Comparison of ENCODE assay signal across 36 cellular contexts in the genomic region with DNA sequence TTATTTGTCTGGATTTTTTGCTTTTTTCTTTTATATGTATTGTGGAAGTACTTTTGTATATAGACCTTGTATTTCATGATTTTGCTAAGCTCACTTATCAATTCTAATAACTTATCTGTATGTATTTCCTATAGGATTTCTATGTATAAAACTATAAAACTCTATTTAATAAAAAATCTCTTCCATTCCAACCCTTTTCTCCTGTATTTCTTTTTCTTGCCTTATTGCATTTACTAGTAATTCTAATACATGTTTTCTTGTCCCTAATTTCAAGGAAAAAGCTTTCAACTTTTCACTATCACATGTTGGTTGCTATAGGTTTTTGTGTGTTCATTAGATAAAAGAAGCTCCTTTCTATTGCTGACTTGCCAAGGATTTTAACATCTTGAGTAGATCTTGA.
DNase-seq lines count a peak whose midpoint lies in the region; ATAC-seq, FAIRE-seq and TF ChIP-seq lines count a peak whose summit lies in the region.
"Had no signal": no experiment of that assay in that cellular context is flagged by ENCODE, and none has a peak within 500 bp of the region (broad histone marks: within the 10 kb centered on the region; RNA-seq: fewer than 3 reads in every experiment).

No MANE protein-coding gene starts in this region.

- in situ Hi-C loops in K562 (cut with MboI): no loop called here

- H4K20me1 ChIP-seq in K562 (replicated peaks; ENCODE audit: control insufficient read depth, insufficient read depth, low read length): no peaks in the 10 kb centered on the region
- H4K20me1 ChIP-seq: BLaER1; BLaER1 treated with 17β-estradiol and CSF1 and Interleukin-3, amounts not matched to agents 10 nM and 100 nM had no signal

- DNase-seq in Calu3: no peak
- no peak for DNase-seq in K562 (ENCODE audit: extremely low read depth in 1 of 4, low spot score in 3 of 4)
- DNase-seq in dedifferentiated amniotic fluid mesenchymal stem cell (ENCODE audit: extremely low spot score): no peak
- DNase-seq in NCI-H524 treated with DMSO at 0.1 percent for 48 hours (lab: John Stamatoyannopoulos, UW): no peak
- DNase-seq in NK-92 treated with Interleukin-12 subunit alpha and Interleukin-12 subunit beta, amount 100 ng/mL, for 24 hours (lab: John Stamatoyannopoulos, UW): no peak
- DNase-seq: 8988T; ACHN; AML-193; BE2C; C1 segment of cervical spinal cord; Caco-2; CD4-positive, alpha-beta memory T cell; CD4-positive, alpha-beta T cell; CD4-positive, CD25-positive, alpha-beta regulatory T cell; CD8-positive, alpha-beta memory T cell; CD8-positive, alpha-beta T cell; COR-L47; DMS 273 treated with DMSO at 0.1 percent for 48 hours; DMS153; DMS53; DMS79; DMS79 treated with DMSO at 0.1 percent for 48 hours; DND-41; EL had no signal

- H3K4me3 ChIP-seq in HEK293 (ENCODE audit: low read depth, low read length) (no peak overlapping the region), K562 (no peak overlapping the region)
- H3K4me3 ChIP-seq: A549; BLaER1; BLaER1 treated with 17β-estradiol and CSF1 and Interleukin-3, amounts not matched to agents 10 nM and 100 nM had no signal

- H3K9me3 Mint-ChIP-seq in Calu3 (ENCODE audit: low read depth, unreplicated experiment): peaks cover 2% of the 10 kb centered on the region
- H3K9me3 Mint-ChIP-seq: CD4-positive, alpha-beta T cell; CD8-positive, alpha-beta T cell had no signal

- no peak overlapping the region for H3K27ac ChIP-seq in HEK293 (ENCODE audit: extremely low read depth, low read depth, low read length)
- no peak overlapping the region for H3K27ac ChIP-seq in K562 (ENCODE audit: extremely low read depth, low read depth, low read length)
- H3K27ac ChIP-seq: 22Rv1; A549; BLaER1; BLaER1 treated with 17β-estradiol and CSF1 and Interleukin-3, amounts not matched to agents 10 nM and 100 nM; C4-2B had no signal

- H3K4me1 ChIP-seq in HEK293 (ENCODE audit: control insufficient read depth, insufficient read depth, low read length) (no peaks in the 10 kb centered on the region), K562 (replicated peaks in 1 of 2; ENCODE audit: control insufficient read depth in 2 of 2, insufficient read depth in 2 of 2, low read length in 2 of 2) (no peaks in the 10 kb centered on the region)
- H3K4me1 ChIP-seq: A549, BE2C, BLaER1, Caco-2 had no signal

- no peak for TF ChIP-seq POLR2A in K562 (conservative IDR thresholded peaks at IDR 0.05)

- intact Hi-C loops in Calu3 (cut with micrococcal nuclease; ENCODE audit: unreplicated experiment) (no loop called here), K562 (cut with micrococcal nuclease) (no loop called here)

- TF ChIP-seq EP300 in K562 (IDR thresholded peaks at IDR 0.05; ENCODE audit: low read length): no peak

- no peaks in the 10 kb centered on the region for H3K27me3 ChIP-seq in K562 (ENCODE audit: control insufficient read depth in 2 of 2, insufficient read depth in 2 of 2, low read length in 2 of 2)
- H3K27me3 ChIP-seq: BE2C; BLaER1; BLaER1 treated with 17β-estradiol and CSF1 and Interleukin-3, amounts not matched to agents 10 nM and 100 nM had no signal

- no peak overlapping the region for H3K4me3 Mint-ChIP-seq in Calu3 (ENCODE audit: low read depth, unreplicated experiment)
- H3K4me3 Mint-ChIP-seq: B cell; CD14-positive monocyte; CD4-positive, alpha-beta memory T cell; CD4-positive, alpha-beta T cell; CD4-positive, CD25-positive, alpha-beta regulatory T cell; CD8-positive, alpha-beta memory T cell; CD8-positive, alpha-beta T cell had no signal

- no peak overlapping the region for H3K9ac ChIP-seq in K562 (ENCODE audit: insufficient read depth in 1 of 2, low read depth in 2 of 2, low read length in 2 of 2)
- H3K9ac ChIP-seq: BLaER1; BLaER1 treated with 17β-estradiol and CSF1 and Interleukin-3, amounts not matched to agents 10 nM and 100 nM had no signal

- TF ChIP-seq RAD21 in K562 (CRISPR knock-in tag; conservative IDR thresholded peaks at IDR 0.05 in 1 of 2, IDR thresholded peaks at IDR 0.05 in 1 of 2): no peak

- no peaks in the 10 kb centered on the region for H3K27me3 Mint-ChIP-seq in Calu3 (ENCODE audit: unreplicated experiment)
- H3K27me3 Mint-ChIP-seq: CD4-positive, alpha-beta memory T cell; CD4-positive, alpha-beta T cell; CD4-positive, CD25-positive, alpha-beta regulatory T cell; CD8-positive, alpha-beta memory T cell had no signal

- FAIRE-seq in K562 (lab: Jason Lieb, UNC) (no peak), colon (lab: Jason Lieb, UNC) (peak; percentile 58)
- FAIRE-seq: A204.1, A549, D721Med had no signal

- H2AFZ ChIP-seq in K562 (ENCODE audit: low read depth, low read length): no peak overlapping the region

- no peak overlapping the region for H3K27ac Mint-ChIP-seq in Calu3 (ENCODE audit: unreplicated experiment)
- H3K27ac Mint-ChIP-seq: B cell; CD14-positive monocyte; CD4-positive, alpha-beta memory T cell; CD4-positive, alpha-beta T cell; CD4-positive, CD25-positive, alpha-beta regulatory T cell; CD8-positive, alpha-beta memory T cell; CD8-positive, alpha-beta T cell had no signal

- H3K9me1 ChIP-seq in K562 (ENCODE audit: control insufficient read depth, insufficient read depth, low read length): no peaks in the 10 kb centered on the region

- no peaks in the 10 kb centered on the region for H3K4me1 Mint-ChIP-seq in Calu3 (ENCODE audit: low read depth, unreplicated experiment)
- H3K4me1 Mint-ChIP-seq: B cell; CD14-positive monocyte; CD4-positive, alpha-beta memory T cell; CD4-positive, CD25-positive, alpha-beta regulatory T cell; CD8-positive, alpha-beta memory T cell had no signal

- TF ChIP-seq CTCF in Calu3 (IDR thresholded peaks at IDR 0.05; ENCODE audit: unreplicated experiment): no peak
- no peak for TF ChIP-seq CTCF in HEK293 (tag by site-specific recombination; IDR thresholded peaks at IDR 0.05)
- no peak for TF ChIP-seq CTCF in K562 (IDR thresholded peaks at IDR 0.05 in 2 of 3, conservative IDR thresholded peaks at IDR 0.05 in 1 of 3; ENCODE audit: insufficient read depth in 2 of 3, low read depth in 1 of 3, low read length in 3 of 3)

- POLR2A ChIA-PET in HEK293 (lab: Yijun Ruan, JAX) (no interaction called here), K562 (lab: Yijun Ruan, JAX) (no interaction called here)

- H3K9me3 ChIP-seq in HEK293 (ENCODE audit: control insufficient read depth, insufficient read depth, low read depth, low read length): no peaks in the 10 kb centered on the region
- peaks cover 3% of the 10 kb centered on the region for H3K9me3 ChIP-seq in K562 (replicated peaks; ENCODE audit: control insufficient read depth, insufficient read depth, low read depth, low read length)
- H3K9me3 ChIP-seq: A549, BE2C had no signal

- BruUV-seq in Calu3 (replicated peaks; lab: Mats Ljungman, UMichigan): TSS peak; percentile 7
- no TSS peak for BruUV-seq in K562 (replicated peaks; lab: Mats Ljungman, UMichigan)

- H3K36me3 ChIP-seq in HEK293 (ENCODE audit: control insufficient read depth in 2 of 2, insufficient read depth in 1 of 2, low read length in 2 of 2): no peaks in the 10 kb centered on the region
- H3K36me3 ChIP-seq in K562 (ENCODE audit: control insufficient read depth, insufficient read depth, low read length): no peaks in the 10 kb centered on the region
- H3K36me3 ChIP-seq: BE2C; BLaER1; BLaER1 treated with 17β-estradiol and CSF1 and Interleukin-3, amounts not matched to agents 10 nM and 100 nM had no signal

- CTCF ChIA-PET in Calu3 (lab: Charles Lee) (interaction anchor here (0.6 to 1.0 kb wide), 2 partner anchors 40 to 126 kb away, joined by 3 read pairs; no protein-coding TSS in a partner anchor), HEK293 (lab: Yijun Ruan, JAX) (interaction anchor here (1.3 kb wide), 1 partner anchor 41 kb away, joined by 3 read pairs; no protein-coding TSS in a partner anchor), K562 (lab: Yijun Ruan, JAX; ENCODE audit: low intra/inter-chr PET ratio) (no interaction called here)

- no peaks in the 10 kb centered on the region for H3K79me2 ChIP-seq in K562 (ENCODE audit: control insufficient read depth, insufficient read depth, low read length)

- no peak overlapping the region for H3K4me2 ChIP-seq in K562 (ENCODE audit: insufficient read depth, low read length)
- H3K4me2 ChIP-seq: A549; BLaER1; BLaER1 treated with 17β-estradiol and CSF1 and Interleukin-3, amounts not matched to agents 10 nM and 100 nM had no signal

- no peaks in the 10 kb centered on the region for H3K36me3 Mint-ChIP-seq in Calu3 (ENCODE audit: insufficient read depth, unreplicated experiment)
- H3K36me3 Mint-ChIP-seq: CD14-positive monocyte; CD4-positive, CD25-positive, alpha-beta regulatory T cell; CD8-positive, alpha-beta T cell had no signal

- ATAC-seq in K562 (no peak), GM21447 (IDR thresholded peaks at IDR 0.05; ENCODE audit: unreplicated experiment) (no peak)
- ATAC-seq: A549; CD8-positive, alpha-beta T cell had no signal

TF ChIP-seq in HEK293, 187 proteins besides CTCF, POLR2A, EP300 and RAD21:
- peak; percentile 77 for TF ChIP-seq SETDB1 (IDR thresholded peaks at IDR 0.05; ENCODE audit: insufficient read length, low read length)
- no peak for TF ChIP-seq ZNF621 (tag by site-specific recombination; IDR thresholded peaks at IDR 0.05)

TF ChIP-seq in K562, 482 proteins besides CTCF, POLR2A, EP300 and RAD21:
- TF ChIP-seq FOXK2 (conservative IDR thresholded peaks at IDR 0.05 in 1 of 2, IDR thresholded peaks at IDR 0.05 in 1 of 2; ENCODE audit: low read depth in 2 of 2) (no peak), RBM25 (IDR thresholded peaks at IDR 0.05; ENCODE audit: low read depth, low read length, severe bottlenecking) (peak; percentile 61), CBX3 (IDR thresholded peaks at IDR 0.05; ENCODE audit: borderline replicate concordance in 1 of 2, low read length in 2 of 2) (peak in 1 of 2 experiments; percentile 46; a peak in 1 of 3 replicates), TEAD4 (IDR thresholded peaks at IDR 0.05; ENCODE audit: low read length) (no peak), TEAD4 (CRISPR knock-in tag; IDR thresholded peaks at IDR 0.05; ENCODE audit: borderline replicate concordance) (no peak)
